35 cellular contexts compared by ENCODE assay signal in genomic region chr5:148857474-148857873, GRCh38. TPM values are rescaled to one million over a fixed set of nuclear protein-coding genes. Genes with fewer than 3 reads are reported as not detected.
"Had no signal": no experiment of that assay in that cellular context is flagged by ENCODE, and none has a peak within 500 bp of the region (broad histone marks: within the 10 kb centered on the region; RNA-seq: fewer than 3 reads in every experiment).

No MANE protein-coding gene starts in this region.

- H3K27ac ChIP-seq: ascending aorta, brain microvascular endothelial cell, epithelial cell of prostate, esophagus squamous epithelium, ovary, thyroid gland had no signal

- H3K9me3 Mint-ChIP-seq: activated naive CD4-positive, alpha-beta T cell treated with anti-CD3 and anti-CD28 coated beads for 36 hours; activated naive CD8-positive, alpha-beta T cell treated with anti-CD3 and anti-CD28 coated beads for 36 hours; activated T-helper 1 cell treated with anti-CD3 and anti-CD28 coated beads, Interleukin-12 subunit alpha, Interleukin-12 subunit beta, Interleukin-2, Interleukin-4 antibody, amounts not matched to agents 30 ng/mL and 10 ng/mL and 1 ng/mL, durations not matched to agents 14 hours and 24 hours and 36 hours; dendritic cell treated with granulocyte-macrophage colony-stimulating factor and Interleukin-4, amounts not matched to agents 40 ng/mL and 50 ng/mL, for 4 days; stimulated activated memory B cell treated with anti-CD40 and anti-IgM and Interleukin-4, amounts not matched to agents 10 μg/mL and 1 μg/mL and 100 μg/mL, for 72 hours; stimulated activated naive CD8-positive, alpha-beta T cell treated with anti-CD3 and anti-CD28 coated beads, Interleukin-15, amount 100 ng/mL, for 72 hours; T-helper 2 cell treated with Interferon-gamma antibody and Interleukin-4, amounts not matched to agents 5 μg/mL and 100 μg/mL, for 36 hours had no signal

- DNase-seq: activated CD4-positive, alpha-beta T cell treated with anti-CD3 and anti-CD28 coated beads for 36 hours; activated CD4-positive, CD25-positive, alpha-beta regulatory T cell; activated CD8-positive, alpha-beta T cell treated with anti-CD3 and anti-CD28 coated beads, Interleukin-2, amount 10 ng/mL, durations not matched to agents 7 days and 5 days; activated effector memory CD4-positive, alpha-beta T cell treated with anti-CD3 and anti-CD28 coated beads, Interleukin-2, amount 50 U/mL, for 16 hours; activated naive CD4-positive, alpha-beta T cell treated with anti-CD3 and anti-CD28 coated beads for 36 hours; activated naive CD8-positive, alpha-beta T cell treated with anti-CD3 and anti-CD28 coated beads for 36 hours; caudate nucleus; esophagus squamous epithelium; glutamatergic neuron; islet precursor cell; left ventricle myocardium inferior; mesendoderm; mucosa of descending colon; ovary; retina; small intestine; stimulated activated CD4-positive, alpha-beta T cell treated with anti-CD3 and anti-CD28 coated beads, Interleukin-1b, Interleukin-23, amount 100 ng/mL, for 48 hours; stimulated activated CD4-positive, alpha-beta T cell treated with anti-CD3 and anti-CD28 coated beads, Interleukin-4, amount 100 ng/mL, for 4 hours; stimulated activated CD8-positive, alpha-beta memory T cell treated with anti-CD3 and anti-CD28 coated beads, Interleukin-4, amount 100 ng/mL, for 48 hours; stimulated activated naive CD8-positive, alpha-beta T cell treated with anti-CD3 and anti-CD28 coated beads, Interleukin-15, amount 100 ng/mL, for 72 hours; substantia nigra; T-helper 1 cell; thyroid gland had no signal

- H3K36me3 ChIP-seq: ascending aorta, brain microvascular endothelial cell, esophagus squamous epithelium, left ventricle myocardium inferior, ovary, thyroid gland, upper lobe of left lung had no signal

- H3K4me1 ChIP-seq: ascending aorta had no signal

- ATAC-seq: activated CD4-positive, alpha-beta T cell treated with anti-CD3 and anti-CD28 coated beads for 36 hours; activated CD8-positive, alpha-beta T cell treated with anti-CD3 and anti-CD28 coated beads, Interleukin-2, amount 10 ng/mL, durations not matched to agents 7 days and 5 days; mucosa of descending colon; sciatic nerve; stimulated activated memory B cell treated with anti-CD40 and anti-IgM and Interleukin-4, amounts not matched to agents 10 μg/mL and 1 μg/mL and 100 μg/mL, for 72 hours; stimulated activated naive CD8-positive, alpha-beta T cell treated with anti-CD3 and anti-CD28 coated beads, Interleukin-15, amount 100 ng/mL, for 72 hours had no signal

- H3K36me3 Mint-ChIP-seq: activated naive CD8-positive, alpha-beta T cell treated with anti-CD3 and anti-CD28 coated beads for 36 hours had no signal

- H3K27me3 ChIP-seq: ascending aorta, brain microvascular endothelial cell, esophagus squamous epithelium, ovary, thyroid gland, upper lobe of left lung had no signal

- H3K27ac Mint-ChIP-seq: activated CD4-positive, alpha-beta T cell treated with anti-CD3 and anti-CD28 coated beads for 36 hours; activated CD8-positive, alpha-beta T cell treated with anti-CD3 and anti-CD28 coated beads, Interleukin-2, amount 10 ng/mL, durations not matched to agents 7 days and 5 days; activated naive CD4-positive, alpha-beta T cell treated with anti-CD3 and anti-CD28 coated beads for 36 hours; activated naive CD8-positive, alpha-beta T cell treated with anti-CD3 and anti-CD28 coated beads for 36 hours; activated T-helper 1 cell treated with anti-CD3 and anti-CD28 coated beads, Interleukin-12 subunit alpha, Interleukin-12 subunit beta, Interleukin-2, Interleukin-4 antibody, amounts not matched to agents 30 ng/mL and 10 ng/mL and 1 ng/mL, durations not matched to agents 14 hours and 24 hours and 36 hours; dendritic cell treated with granulocyte-macrophage colony-stimulating factor and Interleukin-4, amounts not matched to agents 40 ng/mL and 50 ng/mL, for 4 days; progenitor cell of endocrine pancreas; stimulated activated memory B cell treated with anti-CD40 and anti-IgM and Interleukin-4, amounts not matched to agents 10 μg/mL and 1 μg/mL and 100 μg/mL, for 72 hours; T-helper 2 cell treated with Interferon-gamma antibody and Interleukin-4, amounts not matched to agents 5 μg/mL and 100 μg/mL, for 36 hours had no signal

- H3K4me3 Mint-ChIP-seq: activated CD4-positive, alpha-beta T cell treated with anti-CD3 and anti-CD28 coated beads for 36 hours; activated CD8-positive, alpha-beta T cell treated with anti-CD3 and anti-CD28 coated beads, Interleukin-2, amount 10 ng/mL, durations not matched to agents 7 days and 5 days; activated naive CD4-positive, alpha-beta T cell treated with anti-CD3 and anti-CD28 coated beads for 36 hours; activated naive CD8-positive, alpha-beta T cell treated with anti-CD3 and anti-CD28 coated beads for 36 hours; activated T-helper 1 cell treated with anti-CD3 and anti-CD28 coated beads, Interleukin-12 subunit alpha, Interleukin-12 subunit beta, Interleukin-2, Interleukin-4 antibody, amounts not matched to agents 30 ng/mL and 10 ng/mL and 1 ng/mL, durations not matched to agents 14 hours and 24 hours and 36 hours; dendritic cell treated with granulocyte-macrophage colony-stimulating factor and Interleukin-4, amounts not matched to agents 40 ng/mL and 50 ng/mL, for 4 days; stimulated activated memory B cell treated with anti-CD40 and anti-IgM and Interleukin-4, amounts not matched to agents 10 μg/mL and 1 μg/mL and 100 μg/mL, for 72 hours; stimulated activated naive CD8-positive, alpha-beta T cell treated with anti-CD3 and anti-CD28 coated beads, Interleukin-15, amount 100 ng/mL, for 72 hours; T-helper 2 cell treated with Interferon-gamma antibody and Interleukin-4, amounts not matched to agents 5 μg/mL and 100 μg/mL, for 36 hours had no signal

- H3K4me3 ChIP-seq: ascending aorta, esophagus squamous epithelium, left ventricle myocardium inferior, lung, mucosa of descending colon, ovary, thyroid gland, upper lobe of left lung had no signal

- H3K9me3 ChIP-seq: ascending aorta, esophagus squamous epithelium, left ventricle myocardium inferior, mucosa of descending colon, ovary, thyroid gland, upper lobe of left lung had no signal

- H3K27me3 Mint-ChIP-seq: activated CD4-positive, alpha-beta T cell treated with anti-CD3 and anti-CD28 coated beads for 36 hours; activated naive CD8-positive, alpha-beta T cell treated with anti-CD3 and anti-CD28 coated beads for 36 hours; dendritic cell treated with granulocyte-macrophage colony-stimulating factor and Interleukin-4, amounts not matched to agents 40 ng/mL and 50 ng/mL, for 4 days; stimulated activated memory B cell treated with anti-CD40 and anti-IgM and Interleukin-4, amounts not matched to agents 10 μg/mL and 1 μg/mL and 100 μg/mL, for 72 hours; stimulated activated naive CD8-positive, alpha-beta T cell treated with anti-CD3 and anti-CD28 coated beads, Interleukin-15, amount 100 ng/mL, for 72 hours had no signal

RNA-seq across cellular contexts. Expression of gene ADRB2, which starts 31.1 kb away (rescaled TPM):
- polyA plus RNA-seq: neural cell had no signal
